ENCODE assay signal across 21 cellular contexts in genomic region chr9:8186553-8186952, GRCh38.
DNase-seq lines count a peak whose midpoint lies in the region; ATAC-seq lines count a peak whose summit lies in the region.
"Had no signal": no experiment of that assay in that cellular context is flagged by ENCODE, and none has a peak within 500 bp of the region (broad histone marks: within the 10 kb centered on the region; RNA-seq: fewer than 3 reads in every experiment).

No MANE protein-coding gene starts in this region.

- H3K4me3 Mint-ChIP-seq in naive B cell = no peak overlapping the region

- peak; percentile 11 for DNase-seq in activated CD4-positive, alpha-beta T cell treated with anti-CD3 and anti-CD28 coated beads for 48 hours
- DNase-seq in activated CD4-positive, alpha-beta T cell treated with anti-CD3 and anti-CD28 coated beads, Interleukin-2, amount 50 U/mL, for 48 hours = no peak
- DNase-seq in MV-4-11 (lab: John Stamatoyannopoulos, UW) (peak; percentile 63), naive B cell (no peak), DMS53 (lab: John Stamatoyannopoulos, UW) (no peak)
- DNase-seq: activated effector memory CD4-positive, alpha-beta T cell treated with Interleukin-2 at 50 U/mL for 16 hours; aorta; cerebellar nuclear complex; effector memory CD4-positive, alpha-beta T cell; glutamatergic neuron; HCEC 1CT; mucosa of descending colon; NCI-H187 treated with DMSO at 0.1 percent for 48 hours; NCI-H446; retina; stimulated activated naive CD4-positive, alpha-beta T cell treated with Interleukin-2 at 50 U/mL for 16 hours; upper lobe of left lung had no signal

- ATAC-seq in GM21447 (IDR thresholded peaks at IDR 0.05; ENCODE audit: unreplicated experiment) (peak; percentile 59), naive B cell (ENCODE audit: low read depth in 2 of 2) (peak; percentile 30 to 39), HG03354 (IDR thresholded peaks at IDR 0.05; ENCODE audit: poor library complexity, severe bottlenecking, unreplicated experiment) (no peak), GM21825 (IDR thresholded peaks at IDR 0.05; ENCODE audit: unreplicated experiment) (no peak)
- ATAC-seq: left lobe of liver, mucosa of descending colon had no signal

- H3K4me1 Mint-ChIP-seq in naive B cell = no peaks in the 10 kb centered on the region

- peaks cover 0 to 12% (median 0%) of the 10 kb centered on the region in 3 donors for H3K27me3 Mint-ChIP-seq in naive B cell

- H3K9me3 Mint-ChIP-seq in naive B cell = peaks cover 3 to 7% (median 6%) of the 10 kb centered on the region in 7 donors

- peaks cover 4 to 10% of the 10 kb centered on the region in 2 donors for H3K36me3 Mint-ChIP-seq in naive B cell

- no peak overlapping the region for H3K27ac Mint-ChIP-seq in naive B cell

Comparison
In these comparisons a context has a peak if more than half of its experiments do, and no peak if none do; other contexts are left out.
1. DNase-seq: peak in activated CD4-positive, alpha-beta T cell treated with anti-CD3 and anti-CD28 coated beads for 48 hours (single experiment) and MV-4-11 (single experiment); none in activated CD4-positive, alpha-beta T cell treated with anti-CD3 and anti-CD28 coated beads, Interleukin-2, amount 50 U/mL, for 48 hours (0 of 2), naive B cell (single experiment) and DMS53 (single experiment).
2. ATAC-seq: peak in GM21447 (single experiment) and naive B cell (2 of 2); none in HG03354 (single experiment) and GM21825 (single experiment).